Comparison of ENCODE assay signal across 9 cellular contexts in the genomic region with DNA sequence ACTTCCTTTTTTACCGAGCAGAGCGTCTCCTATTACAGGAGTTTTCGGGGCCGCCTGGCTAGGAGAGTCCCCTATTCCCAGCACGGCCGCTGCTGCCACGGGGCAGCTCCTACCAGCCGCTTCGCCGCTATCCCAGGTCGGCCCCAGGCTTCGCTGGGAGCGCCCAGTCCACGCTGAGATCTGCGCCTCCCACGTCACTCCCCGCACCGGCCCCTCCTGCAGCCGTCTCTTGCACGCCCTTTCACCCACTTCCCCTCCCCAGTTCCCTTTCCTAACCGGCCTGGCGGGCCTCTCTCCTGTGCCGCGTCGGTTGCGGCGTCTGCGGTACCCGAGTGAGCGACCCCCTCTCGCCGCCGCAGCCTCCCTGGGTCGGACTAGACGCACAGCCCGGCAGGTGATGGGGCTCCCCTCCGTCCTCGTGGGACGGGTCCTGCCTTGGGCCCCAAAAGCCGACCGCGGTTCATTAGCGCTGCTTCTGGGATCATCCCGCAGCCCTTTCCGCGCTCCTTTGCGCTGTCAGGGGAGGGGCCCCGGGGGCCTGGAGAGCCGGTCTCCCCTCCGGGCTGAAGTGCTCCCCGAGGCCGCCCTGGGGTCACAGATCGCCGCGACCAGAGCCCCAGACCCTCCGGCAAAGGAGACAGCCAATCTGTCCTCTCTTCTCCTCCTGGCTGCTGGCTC.
DNase-seq lines count a peak whose midpoint lies in the region; TF ChIP-seq lines count a peak whose summit lies in the region.
"Had no signal": no experiment of that assay in that cellular context is flagged by ENCODE, and none has a peak within 500 bp of the region (broad histone marks: within the 10 kb centered on the region; RNA-seq: fewer than 3 reads in every experiment).

No MANE protein-coding gene starts in this region.

- H3K4me2 ChIP-seq in GM23248 (ENCODE audit: unreplicated experiment) = no peak overlapping the region

- no peaks in the 10 kb centered on the region for H3K9me2 ChIP-seq in GM23248 (ENCODE audit: insufficient read depth)

- H3K9ac ChIP-seq in GM23248 = no peak overlapping the region

- in situ Hi-C loops in GM23248 (cut with MboI) = no loop called here

- H3F3A ChIP-seq in GM23248 (ENCODE audit: insufficient read depth) = no peaks in the 10 kb centered on the region

- no peaks in the 10 kb centered on the region for H3K79me2 ChIP-seq in GM23248 (ENCODE audit: insufficient read depth)

- TF ChIP-seq CTCF in glutamatergic neuron (IDR thresholded peaks at IDR 0.05; ENCODE audit: partially characterized antibody, unreplicated experiment) = no peak

- peaks cover 20% of the 10 kb centered on the region for H3K9me3 Mint-ChIP-seq in glutamatergic neuron (ENCODE audit: unreplicated experiment)

- WGBS in GM23248 (ENCODE audit: low coverage in 1 of 2, low lambda C conversion rate in 2 of 2, missing lambda C conversion rate in 2 of 2), 2 experiments = 30 to 34% methylated on average over 40 to 56 of the region's 56 CpGs

- no peaks in the 10 kb centered on the region for H3K4me1 Mint-ChIP-seq in glutamatergic neuron (ENCODE audit: low read depth, unreplicated experiment)
- H3K4me1 Mint-ChIP-seq: nephron had no signal

- no peaks in the 10 kb centered on the region for H3K27me3 ChIP-seq in GM23248 (replicated peaks; ENCODE audit: insufficient read depth)

- peak; percentile 51 for DNase-seq in DMS53 treated with DMSO at 0.1 percent for 48 hours (lab: John Stamatoyannopoulos, UW; ENCODE audit: unreplicated experiment)
- no peak for DNase-seq in GM23248
- peak; percentile 40 to 82 for DNase-seq in NCI-H526 (lab: John Stamatoyannopoulos, UW)
- DNase-seq in activated CD8-positive, alpha-beta memory T cell treated with anti-CD3 and anti-CD28 coated beads, Interleukin-2, amount 50 U/mL, for 48 hours = peak; percentile 75
- DNase-seq in globus pallidus (ENCODE audit: low spot score) = peak; percentile 30
- no peak for DNase-seq in OCI-M2 (lab: John Stamatoyannopoulos, UW; ENCODE audit: unreplicated experiment)
- DNase-seq in glutamatergic neuron = no peak

- no peaks in the 10 kb centered on the region for H3K4me1 ChIP-seq in GM23248 (ENCODE audit: insufficient read depth)

- no peaks in the 10 kb centered on the region for H4K20me1 ChIP-seq in GM23248 (ENCODE audit: insufficient read depth)

- no peak overlapping the region for H3K4me3 Mint-ChIP-seq in glutamatergic neuron (ENCODE audit: unreplicated experiment)

- H3K27ac ChIP-seq in GM23248 (no peak overlapping the region), skin epidermis (peak overlapping the region; percentile 19 to 90 (median 82))

- H3K4me3 ChIP-seq in GM23248 (peak overlapping the region; percentile 55), skin epidermis (peak overlapping the region; percentile 30 to 52 (median 42))

- H3K27me3 Mint-ChIP-seq in glutamatergic neuron (ENCODE audit: unreplicated experiment) = peaks cover 2% of the 10 kb centered on the region

- H3K27ac Mint-ChIP-seq in glutamatergic neuron (ENCODE audit: unreplicated experiment) = no peak overlapping the region

- H3K9me3 ChIP-seq in GM23248 (ENCODE audit: low read depth) = no peaks in the 10 kb centered on the region

- H3K36me3 Mint-ChIP-seq in glutamatergic neuron (ENCODE audit: unreplicated experiment) = peaks cover 5% of the 10 kb centered on the region

- no peaks in the 10 kb centered on the region for H3K36me3 ChIP-seq in GM23248 (ENCODE audit: low read depth)

- peak overlapping the region; percentile 15; the same call in 1 of the 2 replicates for H2AFZ ChIP-seq in GM23248

Comparison
In these comparisons a context has a peak if more than half of its experiments do, and no peak if none do; other contexts are left out.
1. DNase-seq: peak in DMS53 treated with DMSO at 0.1 percent for 48 hours (single experiment), NCI-H526 (2 of 2), activated CD8-positive, alpha-beta memory T cell treated with anti-CD3 and anti-CD28 coated beads, Interleukin-2, amount 50 U/mL, for 48 hours (single experiment) and globus pallidus (single experiment); none in GM23248 (single experiment), OCI-M2 (single experiment) and glutamatergic neuron (single experiment).